Comparison of ENCODE assay signal across 1 cellular context in the genomic region with DNA sequence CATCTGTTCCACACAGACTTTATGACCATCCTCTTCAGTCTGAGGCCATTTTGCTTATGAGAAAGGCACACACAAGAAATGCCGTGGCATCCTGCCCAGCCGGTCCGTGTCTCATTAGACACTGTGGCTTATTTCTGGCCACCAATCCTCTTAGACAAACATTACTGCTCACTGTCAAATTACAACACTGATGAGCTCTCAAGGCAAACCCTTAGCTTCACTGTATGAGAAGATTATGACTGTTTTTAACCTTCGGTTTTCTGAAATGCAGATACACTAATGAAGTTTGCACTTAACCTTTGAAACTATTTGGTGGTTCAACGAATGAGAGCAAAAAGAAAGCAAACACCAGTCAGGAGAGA.
TF ChIP-seq lines count a peak whose summit lies in the region.

No MANE protein-coding gene starts in this region.

TF ChIP-seq in HepG2, 621 proteins besides CTCF, POLR2A, EP300 and RAD21 (continued from another document and continues in another):
- no peak for TF ChIP-seq PRDM15 (CRISPR knock-in tag; IDR thresholded peaks at IDR 0.05)
- TF ChIP-seq RFXANK (CRISPR knock-in tag; IDR thresholded peaks at IDR 0.05), result no peak
- TF ChIP-seq PHF21A (CRISPR knock-in tag; IDR thresholded peaks at IDR 0.05), result no peak
- TF ChIP-seq, protein P1, sequence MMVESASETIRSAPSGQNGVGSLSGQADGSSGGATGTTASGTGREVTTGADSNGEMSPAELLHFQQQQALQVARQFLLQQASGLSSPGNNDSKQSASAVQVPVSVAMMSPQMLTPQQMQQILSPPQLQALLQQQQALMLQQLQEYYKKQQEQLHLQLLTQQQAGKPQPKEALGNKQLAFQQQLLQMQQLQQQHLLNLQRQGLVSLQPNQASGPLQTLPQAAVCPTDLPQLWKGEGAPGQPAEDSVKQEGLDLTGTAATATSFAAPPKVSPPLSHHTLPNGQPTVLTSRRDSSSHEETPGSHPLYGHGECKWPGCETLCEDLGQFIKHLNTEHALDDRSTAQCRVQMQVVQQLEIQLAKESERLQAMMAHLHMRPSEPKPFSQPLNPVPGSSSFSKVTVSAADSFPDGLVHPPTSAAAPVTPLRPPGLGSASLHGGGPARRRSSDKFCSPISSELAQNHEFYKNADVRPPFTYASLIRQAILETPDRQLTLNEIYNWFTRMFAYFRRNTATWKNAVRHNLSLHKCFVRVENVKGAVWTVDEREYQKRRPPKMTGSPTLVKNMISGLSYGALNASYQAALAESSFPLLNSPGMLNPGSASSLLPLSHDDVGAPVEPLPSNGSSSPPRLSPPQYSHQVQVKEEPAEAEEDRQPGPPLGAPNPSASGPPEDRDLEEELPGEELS (CRISPR knock-in tag; IDR thresholded peaks at IDR 0.05), result peak; percentile 37; the same call in 1 of the 2 replicates
- peak; percentile 76 for TF ChIP-seq SALL1 (CRISPR knock-in tag; IDR thresholded peaks at IDR 0.05)
- TF ChIP-seq, protein P2, sequence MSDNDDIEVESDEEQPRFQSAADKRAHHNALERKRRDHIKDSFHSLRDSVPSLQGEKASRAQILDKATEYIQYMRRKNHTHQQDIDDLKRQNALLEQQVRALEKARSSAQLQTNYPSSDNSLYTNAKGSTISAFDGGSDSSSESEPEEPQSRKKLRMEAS (IDR thresholded peaks at IDR 0.05), result 0 out of 2 replicates have a peak, but pooled peaks have one; percentile 6
- TF ChIP-seq ZNF619 (CRISPR knock-in tag; IDR thresholded peaks at IDR 0.05), result no peak
- TF ChIP-seq ZUFSP (CRISPR knock-in tag; IDR thresholded peaks at IDR 0.05; ENCODE audit: borderline replicate concordance), result no peak
- TF ChIP-seq ZNF614 (CRISPR knock-in tag; IDR thresholded peaks at IDR 0.05; ENCODE audit: borderline replicate concordance), result no peak; the same call in 1 of the 2 replicates
- TF ChIP-seq NFE2L2 (IDR thresholded peaks at IDR 0.05; ENCODE audit: low read length), result no peak
- TF ChIP-seq ZNF232 (CRISPR knock-in tag; IDR thresholded peaks at IDR 0.05; ENCODE audit: borderline replicate concordance), result 0 out of 2 replicates have a peak, but pooled peaks have one; percentile 7
- 0 out of 2 replicates have a peak, but pooled peaks have one; percentile 40 for TF ChIP-seq SIX1 (CRISPR knock-in tag; IDR thresholded peaks at IDR 0.05; ENCODE audit: borderline replicate concordance)
- peak; percentile 81; the same call in 1 of the 2 replicates for TF ChIP-seq ZNF644 (CRISPR knock-in tag; IDR thresholded peaks at IDR 0.05; ENCODE audit: low read depth)
- peak; percentile 58; the same call in 1 of the 2 replicates for TF ChIP-seq ATF2 (CRISPR knock-in tag; IDR thresholded peaks at IDR 0.05)
- TF ChIP-seq ZBTB20 (CRISPR knock-in tag; IDR thresholded peaks at IDR 0.05; ENCODE audit: borderline replicate concordance, low read depth), result no peak
- no peak for TF ChIP-seq NRL (CRISPR knock-in tag; IDR thresholded peaks at IDR 0.05; ENCODE audit: borderline replicate concordance)
- TF ChIP-seq ZNF557 (CRISPR knock-in tag; IDR thresholded peaks at IDR 0.05), result no peak
- TF ChIP-seq ZNF512 (CRISPR knock-in tag; IDR thresholded peaks at IDR 0.05), result no peak
- peak; percentile 37; the same call in 1 of the 2 replicates for TF ChIP-seq CEBPG (CRISPR knock-in tag; IDR thresholded peaks at IDR 0.05)
- TF ChIP-seq PREB (CRISPR knock-in tag; IDR thresholded peaks at IDR 0.05), result no peak
- TF ChIP-seq RARG (CRISPR knock-in tag; IDR thresholded peaks at IDR 0.05; ENCODE audit: low read depth), result no peak
- TF ChIP-seq SOX13 (IDR thresholded peaks at IDR 0.05), result no peak
- peak in 1 of 2 experiments; percentile 53; a peak in 2 of 4 replicates for TF ChIP-seq SOX13 (CRISPR knock-in tag; conservative IDR thresholded peaks at IDR 0.05 in 1 of 2, IDR thresholded peaks at IDR 0.05 in 1 of 2)
- TF ChIP-seq ZMYM4 (CRISPR knock-in tag; IDR thresholded peaks at IDR 0.05), result peak; percentile 46; the same call in 1 of the 2 replicates
- no peak for TF ChIP-seq IRX3 (CRISPR knock-in tag; IDR thresholded peaks at IDR 0.05; ENCODE audit: borderline replicate concordance, low read depth)
- TF ChIP-seq ZNF839 (CRISPR knock-in tag; IDR thresholded peaks at IDR 0.05; ENCODE audit: borderline replicate concordance), result no peak
- TF ChIP-seq ZFY (CRISPR knock-in tag; IDR thresholded peaks at IDR 0.05), result no peak
- TF ChIP-seq ZMAT3 (CRISPR knock-in tag; conservative IDR thresholded peaks at IDR 0.05), result 0 out of 2 replicates have a peak, but pooled peaks have one; percentile 28
- TF ChIP-seq ZNF883 (CRISPR knock-in tag; IDR thresholded peaks at IDR 0.05; ENCODE audit: not compliant biosample characterization), result no peak
- TF ChIP-seq KMT2A (CRISPR knock-in tag; IDR thresholded peaks at IDR 0.05), result peak; percentile 45; the same call in 1 of the 2 replicates
- no peak for TF ChIP-seq CERS6 (CRISPR knock-in tag; IDR thresholded peaks at IDR 0.05)
- 0 out of 2 replicates have a peak, but pooled peaks have one; percentile 25 for TF ChIP-seq KDM1A (CRISPR knock-in tag; IDR thresholded peaks at IDR 0.05)
- 0 out of 2 replicates have a peak, but pooled peaks have one; percentile 38 for TF ChIP-seq NFIC (IDR thresholded peaks at IDR 0.05; ENCODE audit: low read length)
- no peak for TF ChIP-seq PAX8 (CRISPR knock-in tag; IDR thresholded peaks at IDR 0.05; ENCODE audit: borderline replicate concordance)
- TF ChIP-seq ATF4 (CRISPR knock-in tag; IDR thresholded peaks at IDR 0.05), result peak in 1 of 2 experiments; percentile 10; a peak in 1 of 4 replicates
- TF ChIP-seq, protein P3, sequence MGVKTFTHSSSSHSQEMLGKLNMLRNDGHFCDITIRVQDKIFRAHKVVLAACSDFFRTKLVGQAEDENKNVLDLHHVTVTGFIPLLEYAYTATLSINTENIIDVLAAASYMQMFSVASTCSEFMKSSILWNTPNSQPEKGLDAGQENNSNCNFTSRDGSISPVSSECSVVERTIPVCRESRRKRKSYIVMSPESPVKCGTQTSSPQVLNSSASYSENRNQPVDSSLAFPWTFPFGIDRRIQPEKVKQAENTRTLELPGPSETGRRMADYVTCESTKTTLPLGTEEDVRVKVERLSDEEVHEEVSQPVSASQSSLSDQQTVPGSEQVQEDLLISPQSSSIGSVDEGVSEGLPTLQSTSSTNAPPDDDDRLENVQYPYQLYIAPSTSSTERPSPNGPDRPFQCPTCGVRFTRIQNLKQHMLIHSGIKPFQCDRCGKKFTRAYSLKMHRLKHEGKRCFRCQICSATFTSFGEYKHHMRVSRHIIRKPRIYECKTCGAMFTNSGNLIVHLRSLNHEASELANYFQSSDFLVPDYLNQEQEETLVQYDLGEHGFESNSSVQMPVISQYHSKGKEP (CRISPR knock-in tag; IDR thresholded peaks at IDR 0.05), result no peak
- TF ChIP-seq POGZ (CRISPR knock-in tag; IDR thresholded peaks at IDR 0.05), result peak; percentile 52
- TF ChIP-seq KMT2B (CRISPR knock-in tag; IDR thresholded peaks at IDR 0.05), result peak; percentile 32; the same call in 1 of the 2 replicates
- TF ChIP-seq STAT6 (CRISPR knock-in tag; IDR thresholded peaks at IDR 0.05; ENCODE audit: borderline replicate concordance), result no peak
- no peak for TF ChIP-seq SCMH1 (CRISPR knock-in tag; IDR thresholded peaks at IDR 0.05; ENCODE audit: borderline replicate concordance)
- no peak for TF ChIP-seq MEF2D (CRISPR knock-in tag; IDR thresholded peaks at IDR 0.05)
- no peak for TF ChIP-seq ARHGAP35 (CRISPR knock-in tag; IDR thresholded peaks at IDR 0.05; ENCODE audit: borderline replicate concordance)
